In the genomic region with DNA sequence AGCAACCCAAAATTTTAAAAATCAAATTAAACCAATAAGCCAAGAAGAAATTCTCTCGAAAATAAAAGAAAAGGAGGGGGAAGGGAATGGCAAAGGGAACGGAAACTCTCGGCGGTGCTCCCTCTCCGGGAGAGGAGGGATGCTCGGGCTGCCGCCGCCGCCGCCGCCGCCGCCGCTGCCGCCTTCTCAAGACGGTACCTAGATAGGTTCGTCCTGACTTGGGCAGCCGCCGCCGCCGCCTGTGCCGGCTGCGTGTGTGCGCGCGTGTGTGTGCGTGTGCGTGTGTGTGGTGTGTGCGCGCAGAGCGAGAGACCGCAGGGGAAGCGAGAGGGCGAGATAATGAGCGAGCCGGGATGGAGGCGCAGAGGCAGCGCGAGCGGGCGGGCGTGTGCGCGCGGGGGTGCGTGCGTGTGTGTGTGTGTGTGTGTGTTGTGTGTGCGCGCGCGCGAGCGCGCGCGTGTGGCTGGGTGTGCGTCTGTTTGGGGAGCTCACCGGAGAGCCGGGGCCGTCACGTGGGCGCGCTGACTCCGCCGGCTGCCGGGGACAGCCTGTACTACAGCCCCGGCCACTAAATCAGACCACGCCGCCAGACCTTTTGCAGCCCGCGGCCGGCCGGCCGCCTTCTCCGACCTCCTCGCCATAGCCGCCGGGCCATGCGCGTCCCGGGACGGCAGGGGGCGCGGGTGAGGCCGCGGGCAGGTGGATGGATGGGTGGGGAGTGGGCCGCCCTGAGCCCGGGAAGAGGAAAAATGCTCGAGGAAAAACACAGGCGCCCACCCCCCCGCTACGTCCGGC, we compare ENCODE assay signal across 8 cellular contexts.
DNase-seq lines count a peak whose midpoint lies in the region; ATAC-seq lines count a peak whose summit lies in the region.

No MANE protein-coding gene starts in this region.

- H3K9me3 Mint-ChIP-seq in stimulated activated memory B cell treated with anti-CD40 and anti-IgM and Interleukin-4, amounts not matched to agents 10 μg/mL and 1 μg/mL and 100 μg/mL, for 72 hours: no peaks in the 10 kb centered on the region

- peaks cover 41% of the 10 kb centered on the region for H3K4me1 Mint-ChIP-seq in stimulated activated memory B cell treated with anti-CD40 and anti-IgM and Interleukin-4, amounts not matched to agents 10 μg/mL and 1 μg/mL and 100 μg/mL, for 72 hours

- no peaks in the 10 kb centered on the region for H3K36me3 Mint-ChIP-seq in stimulated activated memory B cell treated with anti-CD40 and anti-IgM and Interleukin-4, amounts not matched to agents 10 μg/mL and 1 μg/mL and 100 μg/mL, for 72 hours

- peak; percentile 63 for ATAC-seq in GM19351 (IDR thresholded peaks at IDR 0.05; ENCODE audit: unreplicated experiment)
- ATAC-seq in HG03521 (IDR thresholded peaks at IDR 0.05; ENCODE audit: unreplicated experiment): peak; percentile 67
- ATAC-seq in stimulated activated memory B cell treated with anti-CD40 and anti-IgM and Interleukin-4, amounts not matched to agents 10 μg/mL and 1 μg/mL and 100 μg/mL, for 72 hours: peak; percentile 83

- DNase-seq in NCI-H82 treated with DMSO at 0.1 percent for 48 hours (lab: John Stamatoyannopoulos, UW; ENCODE audit: unreplicated experiment): peak; percentile 57
- DNase-seq in activated T-cell treated with anti-CD3 and anti-CD28 coated beads for 24 hours (ENCODE audit: low read depth): peak; percentile 22
- DNase-seq in epithelial cell of prostate (ENCODE audit: low read depth, low spot score): peak; percentile 12
- peak; percentile 64 for DNase-seq in middle frontal gyrus (ENCODE audit: extremely low spot score, low spot score)

- peak overlapping the region; percentile 17; the same call in 1 of the 2 replicates for H3K9ac ChIP-seq in BLaER1

- no peaks in the 10 kb centered on the region for H3K9me3 ChIP-seq in BLaER1

- H3K27ac Mint-ChIP-seq in stimulated activated memory B cell treated with anti-CD40 and anti-IgM and Interleukin-4, amounts not matched to agents 10 μg/mL and 1 μg/mL and 100 μg/mL, for 72 hours: peak overlapping the region; percentile 16

- peaks cover 35% of the 10 kb centered on the region for H3K4me1 ChIP-seq in BLaER1

- peaks cover 86% of the 10 kb centered on the region for H3K27me3 Mint-ChIP-seq in stimulated activated memory B cell treated with anti-CD40 and anti-IgM and Interleukin-4, amounts not matched to agents 10 μg/mL and 1 μg/mL and 100 μg/mL, for 72 hours

- peak overlapping the region; percentile 74 for H3K4me3 ChIP-seq in BLaER1

- no peaks in the 10 kb centered on the region for H3K36me3 ChIP-seq in BLaER1

- peak overlapping the region; percentile 86 for H3K4me3 Mint-ChIP-seq in stimulated activated memory B cell treated with anti-CD40 and anti-IgM and Interleukin-4, amounts not matched to agents 10 μg/mL and 1 μg/mL and 100 μg/mL, for 72 hours

- peaks cover 29% of the 10 kb centered on the region for H4K20me1 ChIP-seq in BLaER1

- peaks cover 73% of the 10 kb centered on the region for H3K27me3 ChIP-seq in BLaER1

- H3K4me2 ChIP-seq in BLaER1: peak overlapping the region; percentile 93

- H3K27ac ChIP-seq in BLaER1: no peak overlapping the region
- H3K27ac ChIP-seq in epithelial cell of prostate: no peak overlapping the region

Comparison
In these comparisons a context has a peak if more than half of its experiments do, and no peak if none do; other contexts are left out.
1. DNase-seq: peak in every context shown above with its lines; median percentile 64 in middle frontal gyrus; 57 in NCI-H82 treated with DMSO at 0.1 percent for 48 hours; 22 in activated T-cell treated with anti-CD3 and anti-CD28 coated beads for 24 hours; 12 in epithelial cell of prostate.